In genomic region chr22:37079668-37080171, GRCh38 we compare ENCODE assay signal across 1 cellular context.
TF ChIP-seq lines count a peak whose summit lies in the region.

No MANE protein-coding gene starts in this region.

TF ChIP-seq in K562, 482 proteins besides CTCF, POLR2A, EP300 and RAD21 (continued from another document):
- TF ChIP-seq SAFB2 (IDR thresholded peaks at IDR 0.05; ENCODE audit: borderline replicate concordance, low read depth, low read length, severe bottlenecking) (no peak), MTA3 (IDR thresholded peaks at IDR 0.05; ENCODE audit: borderline replicate concordance) (peak; percentile 44; the same call in 1 of the 2 replicates), DEAF1 (CRISPR knock-in tag; IDR thresholded peaks at IDR 0.05) (no peak), ATF7 (IDR thresholded peaks at IDR 0.05) (peak; percentile 49), ESRRA (IDR thresholded peaks at IDR 0.05; ENCODE audit: borderline replicate concordance, low read depth) (0 out of 2 replicates have a peak, but pooled peaks have one; percentile 31), GABPB1 (CRISPR knock-in tag; IDR thresholded peaks at IDR 0.05) (peak; percentile 57; the same call in 1 of the 2 replicates), NR2C2 (CRISPR knock-in tag; IDR thresholded peaks at IDR 0.05) (no peak), NR2C2 (tag; IDR thresholded peaks at IDR 0.05) (peak; percentile 39; the same call in 1 of the 2 replicates), MTA2 (IDR thresholded peaks at IDR 0.05; ENCODE audit: low read depth) (no peak), GABPA (tag; conservative IDR thresholded peaks at IDR 0.05; ENCODE audit: low read depth) (peak; percentile 81), ZBTB11 (CRISPR knock-in tag; IDR thresholded peaks at IDR 0.05) (0 out of 6 replicates have a peak, but pooled peaks of 1 of the 3 experiments have one; percentile 20), TARDBP (IDR thresholded peaks at IDR 0.05) (peak; percentile 61; the same call in 1 of the 2 replicates), ZBTB12 (CRISPR knock-in tag; IDR thresholded peaks at IDR 0.05) (peak; percentile 75)
- TF ChIP-seq, protein P1, sequence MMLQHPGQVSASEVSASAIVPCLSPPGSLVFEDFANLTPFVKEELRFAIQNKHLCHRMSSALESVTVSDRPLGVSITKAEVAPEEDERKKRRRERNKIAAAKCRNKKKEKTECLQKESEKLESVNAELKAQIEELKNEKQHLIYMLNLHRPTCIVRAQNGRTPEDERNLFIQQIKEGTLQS (IDR thresholded peaks at IDR 0.05) = peak; percentile 35; the same call in 1 of the 2 replicates
- TF ChIP-seq, protein P1 (CRISPR knock-in tag; conservative IDR thresholded peaks at IDR 0.05) = no peak
TF ChIP-seq in K562: peak in this region for 16.
